In genomic region chr20:34704177-34705007, GRCh38 we compare ENCODE assay signal across 8 cellular contexts. TPM values are rescaled to one million over a fixed set of nuclear protein-coding genes. Genes with fewer than 3 reads are reported as not detected.
DNase-seq lines count a peak whose midpoint lies in the region; ATAC-seq and TF ChIP-seq lines count a peak whose summit lies in the region.

Gene TP53INP2, plus strand, starts transcription at chr20:34704344. Its CDS starts 4,396 bp downstream, at chr20:34708740.

- H3K27me3 ChIP-seq in suprapubic skin, result no peaks in the 10 kb centered on the region

- H3K9me3 ChIP-seq in suprapubic skin, result no peaks in the 10 kb centered on the region

- H3K4me3 ChIP-seq in suprapubic skin, result peak within 1 kb of the TSS; percentile 78

- peak within 1 kb of the TSS; percentile 58 for H3K27ac Mint-ChIP-seq in activated naive CD8-positive, alpha-beta T cell

- DNase-seq in G401 (ENCODE audit: low spot score), result peak; percentile 89
- peak; percentile 93 for DNase-seq in NCI-H1105 treated with DMSO at 0.1 percent for 48 hours (lab: John Stamatoyannopoulos, UW)
- peak; percentile 33 for DNase-seq in SKM-1 (lab: John Stamatoyannopoulos, UW; ENCODE audit: unreplicated experiment)
- no peak for DNase-seq in glomerular endothelial cell (ENCODE audit: extremely low read depth, low read depth, low spot score)
- peak; percentile 85 for DNase-seq in omental fat pad (ENCODE audit: low spot score)
- peak; percentile 97 to 99 for DNase-seq in suprapubic skin (ENCODE audit: low spot score in 2 of 2)

- WGBS in suprapubic skin, result 0% methylated on average over 2 of the region's 82 CpGs

- TF ChIP-seq EP300 in suprapubic skin (IDR thresholded peaks at IDR 0.05), result no peak

- H3K27me3 Mint-ChIP-seq in activated naive CD8-positive, alpha-beta T cell, result peaks cover 4% of the 10 kb centered on the region

- peak; percentile 28 to 75 for TF ChIP-seq POLR2A in suprapubic skin (IDR thresholded peaks at IDR 0.05)

- H3K4me1 Mint-ChIP-seq in activated naive CD8-positive, alpha-beta T cell (ENCODE audit: low read depth), result peaks cover 18% of the 10 kb centered on the region

- H3K36me3 Mint-ChIP-seq in activated naive CD8-positive, alpha-beta T cell, result no peaks in the 10 kb centered on the region

- no peaks in the 10 kb centered on the region for H3K36me3 ChIP-seq in suprapubic skin

- peak within 1 kb of the TSS; percentile 92 for H3K4me3 Mint-ChIP-seq in activated naive CD8-positive, alpha-beta T cell

- H3K4me1 ChIP-seq in suprapubic skin, result peaks cover 32% of the 10 kb centered on the region

- in situ Hi-C loops in G401 (cut with HindIII; ENCODE audit: low sequenced_read_pairs), result no loop called here

- no peaks in the 10 kb centered on the region for H3K9me3 Mint-ChIP-seq in activated naive CD8-positive, alpha-beta T cell (ENCODE audit: low read depth)

- peak within 1 kb of the TSS; percentile 98 for H3K27ac ChIP-seq in suprapubic skin

- TF ChIP-seq CTCF in omental fat pad (IDR thresholded peaks at IDR 0.05) (no peak), suprapubic skin (IDR thresholded peaks at IDR 0.05) (no peak)

- peak; percentile 55 for ATAC-seq in HG02588 (IDR thresholded peaks at IDR 0.05; ENCODE audit: unreplicated experiment)
- ATAC-seq in omental fat pad (ENCODE audit: low FRiP score), result peak; percentile 64

RNA-seq across cellular contexts. Expression of gene TP53INP2, which starts in this region (rescaled TPM):
- total RNA-seq in G401 (2014; rRNA removed; shearing (Covaris generic)), result 3.6 and 4.6 TPM in 2 replicates
- total RNA-seq in glomerular endothelial cell (20.7 and 36.9 TPM in 2 replicates), omental fat pad (10 to 100 TPM in 3 of 4 donors, 1 to 10 TPM in 1; 8.6 to 19.7 (median 15.1) TPM), suprapubic skin (10 to 100 TPM in 2 of 4 donors, 1 to 10 TPM in 2; 8.1 to 19.4 (median 10.7) TPM)
